9 cellular contexts compared by ENCODE assay signal in genomic region chr5:157303667-157304327, GRCh38. TPM values are rescaled to one million over a fixed set of nuclear protein-coding genes. Genes with fewer than 3 reads are reported as not detected.
DNase-seq lines count a peak whose midpoint lies in the region; ATAC-seq and TF ChIP-seq lines count a peak whose summit lies in the region.
"Had no signal": no experiment of that assay in that cellular context is flagged by ENCODE, and none has a peak within 500 bp of the region (broad histone marks: within the 10 kb centered on the region; RNA-seq: fewer than 3 reads in every experiment).

No MANE protein-coding gene starts in this region.

- peak; percentile 65 to 72 for ATAC-seq in activated T-cell treated with anti-CD3 and anti-CD28 coated beads, Interleukin-2, amount 50 U/mL, for 72 hours (replicated peaks in 1 of 2)
- ATAC-seq in GM21447 (IDR thresholded peaks at IDR 0.05; ENCODE audit: unreplicated experiment) (no peak), HG03108 (IDR thresholded peaks at IDR 0.05; ENCODE audit: unreplicated experiment) (no peak), GM21423 (IDR thresholded peaks at IDR 0.05; ENCODE audit: unreplicated experiment) (no peak)

- H3K9me2 ChIP-seq in Loucy (replicated peaks; ENCODE audit: low read depth, low read length): no peaks in the 10 kb centered on the region

- H3K4me3 ChIP-seq in AG09309 (ENCODE audit: control insufficient read depth, low read depth, low read length) (no peak overlapping the region), Loucy (ENCODE audit: low read length, poor library complexity, severe bottlenecking) (no peak overlapping the region)

- peaks cover 84% of the 10 kb centered on the region; the same call in 1 of the 2 replicates for H3K36me3 ChIP-seq in Loucy (ENCODE audit: insufficient read depth, low read length)

- H3F3A ChIP-seq in Loucy (ENCODE audit: low read depth): no peaks in the 10 kb centered on the region

- H3K9ac ChIP-seq in Loucy (ENCODE audit: low read depth, low read length, poor library complexity, severe bottlenecking): no peak overlapping the region

- H4K20me1 ChIP-seq in Loucy (ENCODE audit: insufficient read depth, low read length, poor library complexity, severe bottlenecking): no peaks in the 10 kb centered on the region

- H3K4me1 Mint-ChIP-seq in activated T-cell treated with anti-CD3 and anti-CD28 coated beads, Interleukin-2, amount 50 U/mL, for 72 hours (ENCODE audit: low read depth): peaks cover 72% of the 10 kb centered on the region

- no peaks in the 10 kb centered on the region for H3K27me3 Mint-ChIP-seq in activated T-cell treated with anti-CD3 and anti-CD28 coated beads, Interleukin-2, amount 50 U/mL, for 72 hours (ENCODE audit: low read depth)

- H3K4me2 ChIP-seq in Loucy (ENCODE audit: low read depth, low read length, poor library complexity, severe bottlenecking): no peak overlapping the region

- H3K9me3 Mint-ChIP-seq in activated T-cell treated with anti-CD3 and anti-CD28 coated beads, Interleukin-2, amount 50 U/mL, for 72 hours: no peaks in the 10 kb centered on the region

- peaks cover 18 to 28% of the 10 kb centered on the region in 2 donors for H3K36me3 Mint-ChIP-seq in activated T-cell treated with anti-CD3 and anti-CD28 coated beads, Interleukin-2, amount 50 U/mL, for 72 hours (ENCODE audit: insufficient read depth in 2 of 2)

- TF ChIP-seq CTCF in AG09309 (IDR thresholded peaks at IDR 0.05; ENCODE audit: control insufficient read depth, insufficient read depth, low read depth, low read length, missing control alignments) (peak; percentile 7), Loucy (conservative IDR thresholded peaks at IDR 0.05; ENCODE audit: low read length) (peak; percentile 30; the same call in 1 of the 2 replicates)

- no peak overlapping the region for H3K4me3 Mint-ChIP-seq in activated T-cell treated with anti-CD3 and anti-CD28 coated beads, Interleukin-2, amount 50 U/mL, for 72 hours

- no peak for DNase-seq in AG09309 (ENCODE audit: low read depth)
- DNase-seq in activated T-cell treated with anti-CD3 and anti-CD28 coated beads, Interleukin-2, amount 50 U/mL, for 72 hours: peak; percentile 45 to 60
- DNase-seq in iPS-NIHi7 (ENCODE audit: extremely low spot score): peak; percentile 80
- DNase-seq in NCI-H446 treated with DMSO at 0.1 percent for 48 hours (lab: John Stamatoyannopoulos, UW): no peak
- DNase-seq: hippocampal formation had no signal

- H3K4me1 ChIP-seq in Loucy (ENCODE audit: insufficient read depth, low read length, poor library complexity, severe bottlenecking): no peaks in the 10 kb centered on the region

- H3K79me2 ChIP-seq in Loucy (ENCODE audit: insufficient read depth, low read length): no peaks in the 10 kb centered on the region

- H3K27me3 ChIP-seq in Loucy (ENCODE audit: insufficient read depth, low read length, poor library complexity, severe bottlenecking): no peaks in the 10 kb centered on the region

- H3K9me3 ChIP-seq in Loucy (ENCODE audit: insufficient read depth, low read depth, low read length): no peaks in the 10 kb centered on the region

- peak overlapping the region; percentile 78 for H3K27ac Mint-ChIP-seq in activated T-cell treated with anti-CD3 and anti-CD28 coated beads, Interleukin-2, amount 50 U/mL, for 72 hours

- H2AFZ ChIP-seq in Loucy (ENCODE audit: low read length): no peak overlapping the region

RNA-seq across cellular contexts. Expression of gene CYFIP2, which starts 37.9 kb away (rescaled TPM):
- 100 to 1,000 TPM; 235 to 288 TPM for total RNA-seq in activated T-cell treated with anti-CD3 and anti-CD28 coated beads, Interleukin-2, amount 50 U/mL, for 72 hours

Comparison
In these comparisons a context has a peak if more than half of its experiments do, and no peak if none do; other contexts are left out.
1. DNase-seq: peak in activated T-cell treated with anti-CD3 and anti-CD28 coated beads, Interleukin-2, amount 50 U/mL, for 72 hours (2 of 2) and iPS-NIHi7 (single experiment); none in AG09309 (single experiment) and NCI-H446 treated with DMSO at 0.1 percent for 48 hours (single experiment).
2. ATAC-seq: peak in activated T-cell treated with anti-CD3 and anti-CD28 coated beads, Interleukin-2, amount 50 U/mL, for 72 hours (2 of 2); none in GM21447 (single experiment), HG03108 (single experiment) and GM21423 (single experiment).